1 cellular context compared by ENCODE assay signal in genomic region chr20:47455133-47456040, GRCh38.
TF ChIP-seq lines count a peak whose summit lies in the region.

No MANE protein-coding gene starts in this region.

TF ChIP-seq in HepG2, 621 proteins besides CTCF, POLR2A, EP300 and RAD21 (continued from another document and continues in another):
- TF ChIP-seq ZNF318 (CRISPR knock-in tag; IDR thresholded peaks at IDR 0.05) = peak; percentile 97
- TF ChIP-seq ZNF737 (CRISPR knock-in tag; IDR thresholded peaks at IDR 0.05; ENCODE audit: borderline replicate concordance) = no peak
- peak; percentile 19; the same call in 1 of the 2 replicates for TF ChIP-seq TSC22D2 (CRISPR knock-in tag; IDR thresholded peaks at IDR 0.05; ENCODE audit: borderline replicate concordance)
- TF ChIP-seq ZNF549 (CRISPR knock-in tag; IDR thresholded peaks at IDR 0.05) = no peak
- no peak for TF ChIP-seq FIP1L1 (IDR thresholded peaks at IDR 0.05; ENCODE audit: borderline replicate concordance, insufficient read depth, low read depth, low read length)
- TF ChIP-seq NCOR1 (IDR thresholded peaks at IDR 0.05; ENCODE audit: borderline replicate concordance, low read length) = peak; percentile 98
- peak; percentile 100 for TF ChIP-seq MIXL1 (CRISPR knock-in tag; IDR thresholded peaks at IDR 0.05)
- no peak; the same call in 1 of the 2 replicates for TF ChIP-seq WIZ (CRISPR knock-in tag; IDR thresholded peaks at IDR 0.05)
- no peak for TF ChIP-seq ZNF547 (CRISPR knock-in tag; IDR thresholded peaks at IDR 0.05)
- no peak for TF ChIP-seq SMARCE1 (IDR thresholded peaks at IDR 0.05; ENCODE audit: borderline replicate concordance)
- no peak; the same call in 1 of the 2 replicates for TF ChIP-seq KAT7 (CRISPR knock-in tag; IDR thresholded peaks at IDR 0.05; ENCODE audit: borderline replicate concordance)
- TF ChIP-seq ZNF567 (CRISPR knock-in tag; IDR thresholded peaks at IDR 0.05; ENCODE audit: borderline replicate concordance) = peak; percentile 75; the same call in 1 of the 2 replicates
- TF ChIP-seq XBP1 (CRISPR knock-in tag; IDR thresholded peaks at IDR 0.05) = no peak
- no peak for TF ChIP-seq TBP (CRISPR knock-in tag; IDR thresholded peaks at IDR 0.05)
- peak in 1 of 2 experiments; percentile 53; a peak in 2 of 4 replicates for TF ChIP-seq REST (IDR thresholded peaks at IDR 0.05; ENCODE audit: borderline replicate concordance in 1 of 2, low read depth in 1 of 2, low read length in 2 of 2)
- TF ChIP-seq KDM4B (CRISPR knock-in tag; IDR thresholded peaks at IDR 0.05) = peak; percentile 76; the same call in 1 of the 2 replicates
- no peak for TF ChIP-seq SMAD1 (CRISPR knock-in tag; IDR thresholded peaks at IDR 0.05; ENCODE audit: borderline replicate concordance, low read depth)
- TF ChIP-seq CSRNP1 (CRISPR knock-in tag; IDR thresholded peaks at IDR 0.05) = peak; percentile 92; the same call in 1 of the 2 replicates
- peak; percentile 60; the same call in 1 of the 2 replicates for TF ChIP-seq KLF12 (CRISPR knock-in tag; IDR thresholded peaks at IDR 0.05; ENCODE audit: borderline replicate concordance)
- peak; percentile 97 for TF ChIP-seq ZBTB3 (CRISPR knock-in tag; IDR thresholded peaks at IDR 0.05; ENCODE audit: borderline replicate concordance, low read depth)
- TF ChIP-seq BRD4 (CRISPR knock-in tag; IDR thresholded peaks at IDR 0.05) = no peak
- TF ChIP-seq ZBTB7A (CRISPR knock-in tag; IDR thresholded peaks at IDR 0.05) = no peak; the same call in 1 of the 2 replicates
- TF ChIP-seq SAP130 (CRISPR knock-in tag; IDR thresholded peaks at IDR 0.05; ENCODE audit: low read depth) = peak; percentile 94
- TF ChIP-seq ERF (CRISPR knock-in tag; IDR thresholded peaks at IDR 0.05) = peak; percentile 88
- no peak; the same call in 1 of the 2 replicates for TF ChIP-seq ZNF512 (CRISPR knock-in tag; IDR thresholded peaks at IDR 0.05)
- no peak for TF ChIP-seq ZC3H4 (CRISPR knock-in tag; IDR thresholded peaks at IDR 0.05; ENCODE audit: borderline replicate concordance)
- TF ChIP-seq USF2 (IDR thresholded peaks at IDR 0.05; ENCODE audit: low read depth, low read length) = peak; percentile 64; the same call in 1 of the 2 replicates
- TF ChIP-seq USF2 (CRISPR knock-in tag; IDR thresholded peaks at IDR 0.05; ENCODE audit: borderline replicate concordance) = peak; percentile 79; the same call in 1 of the 2 replicates
- TF ChIP-seq DDIT3 (CRISPR knock-in tag; IDR thresholded peaks at IDR 0.05) = peak; percentile 42; the same call in 1 of the 2 replicates
- TF ChIP-seq ZNF350 (CRISPR knock-in tag; IDR thresholded peaks at IDR 0.05; ENCODE audit: borderline replicate concordance, low read depth) = no peak; the same call in 1 of the 2 replicates
- no peak for TF ChIP-seq ZNF724P (CRISPR knock-in tag; IDR thresholded peaks at IDR 0.05; ENCODE audit: borderline replicate concordance)
- no peak for TF ChIP-seq MZF1 (CRISPR knock-in tag; IDR thresholded peaks at IDR 0.05; ENCODE audit: borderline replicate concordance)
- TF ChIP-seq KLF9 (CRISPR knock-in tag; IDR thresholded peaks at IDR 0.05; ENCODE audit: low read depth) = peak; percentile 96; the same call in 1 of the 2 replicates
- TF ChIP-seq ZBTB21 (CRISPR knock-in tag; IDR thresholded peaks at IDR 0.05) = no peak
- TF ChIP-seq ELF3 (CRISPR knock-in tag; IDR thresholded peaks at IDR 0.05) = peak; percentile 78
- peak; percentile 97 for TF ChIP-seq ZNF124 (CRISPR knock-in tag; IDR thresholded peaks at IDR 0.05)
- 0 out of 2 replicates have a peak, but pooled peaks have one; percentile 37 for TF ChIP-seq BRCA1 (CRISPR knock-in tag; IDR thresholded peaks at IDR 0.05)
- peak; percentile 61; the same call in 1 of the 2 replicates for TF ChIP-seq TOE1 (CRISPR knock-in tag; IDR thresholded peaks at IDR 0.05)
- no peak for TF ChIP-seq SMAD9 (CRISPR knock-in tag; IDR thresholded peaks at IDR 0.05)
- peak; percentile 88 for TF ChIP-seq ZNF800 (CRISPR knock-in tag; IDR thresholded peaks at IDR 0.05)
- no peak; the same call in none of the 2 replicates for TF ChIP-seq RCOR2 (CRISPR knock-in tag; IDR thresholded peaks at IDR 0.05)
